Comparison of ENCODE assay signal across 9 cellular contexts in genomic region chr1:244353572-244354091, GRCh38.
DNase-seq lines count a peak whose midpoint lies in the region; ATAC-seq and TF ChIP-seq lines count a peak whose summit lies in the region.
"Had no signal": no experiment of that assay in that cellular context is flagged by ENCODE, and none has a peak within 500 bp of the region (broad histone marks: within the 10 kb centered on the region; RNA-seq: fewer than 3 reads in every experiment).

No MANE protein-coding gene starts in this region.

- H3K36me3 ChIP-seq in thyroid gland, result no peaks in the 10 kb centered on the region

- H3K4me3 ChIP-seq in thyroid gland (replicated peaks in 1 of 3), result no peak overlapping the region

- H3K9me3 ChIP-seq in thyroid gland, result no peaks in the 10 kb centered on the region

- H3K27me3 ChIP-seq in thyroid gland, result no peaks in the 10 kb centered on the region

- no peak for TF ChIP-seq CTCF in thyroid gland (IDR thresholded peaks at IDR 0.05)

- in situ Hi-C loops in Caki2 (cut with HindIII; ENCODE audit: low pct_unique_long_range_greater_than_20kb, low sequenced_read_pairs), result no loop called here

- H3K27ac ChIP-seq in thyroid gland, result peak overlapping the region; percentile 1 to 78 (median 26)

- no peak for TF ChIP-seq POLR2A in thyroid gland (IDR thresholded peaks at IDR 0.05)

- 31 to 41% methylated on average over 6 of the region's 6 CpGs for WGBS in thyroid gland, 2 donors

- ATAC-seq in GM21619 (IDR thresholded peaks at IDR 0.05; ENCODE audit: unreplicated experiment), result peak; percentile 68

- DNase-seq in Caki2 (ENCODE audit: low read depth), result peak; percentile 91
- DNase-seq in LHCN-M2 (ENCODE audit: low read depth), result peak; percentile 98
- peak; percentile 85 for DNase-seq in astrocyte of the hippocampus (ENCODE audit: low read depth, low spot score)
- DNase-seq in islet precursor cell, result peak; percentile 93
- DNase-seq in thyroid gland, result peak; percentile 60 to 62
- DNase-seq in NCI-H345 (lab: John Stamatoyannopoulos, UW), result no peak
- no peak for DNase-seq in central memory CD4-positive, alpha-beta T cell
- DNase-seq: natural killer cell had no signal

- H3K4me1 ChIP-seq in thyroid gland, result peaks cover 10 to 14% of the 10 kb centered on the region in 2 donors

- intact Hi-C loops in thyroid gland (cut with DNase I), result no loop called here

Comparison
In these comparisons a context has a peak if more than half of its experiments do, and no peak if none do; other contexts are left out.
1. DNase-seq: peak in Caki2 (single experiment), LHCN-M2 (single experiment), astrocyte of the hippocampus (single experiment), islet precursor cell (single experiment) and thyroid gland (2 of 2); none in NCI-H345 (single experiment) and central memory CD4-positive, alpha-beta T cell (single experiment).